Comparison of ENCODE assay signal across 1 cellular context in genomic region chr12:53177447-53177846, GRCh38. TPM values are rescaled to one million over a fixed set of nuclear protein-coding genes. Genes with fewer than 3 reads are reported as not detected.
"Had no signal": no experiment of that assay in that cellular context is flagged by ENCODE, and none has a peak within 500 bp of the region (broad histone marks: within the 10 kb centered on the region; RNA-seq: fewer than 3 reads in every experiment).

No MANE protein-coding gene starts in this region.

RNA-seq across cellular contexts. Expression of gene ITGB7, which starts 29.6 kb away (rescaled TPM):
- total RNA-seq: cerebellum had no signal
